22 cellular contexts compared by ENCODE assay signal in genomic region chr3:21912656-21913055, GRCh38.
DNase-seq lines count a peak whose midpoint lies in the region; ATAC-seq and TF ChIP-seq lines count a peak whose summit lies in the region.
"Had no signal": no experiment of that assay in that cellular context is flagged by ENCODE, and none has a peak within 500 bp of the region (broad histone marks: within the 10 kb centered on the region; RNA-seq: fewer than 3 reads in every experiment).

No MANE protein-coding gene starts in this region.

- peak; percentile 7 for DNase-seq in HFFc6
- peak; percentile 71 for DNase-seq in astrocyte of the spinal cord (ENCODE audit: low read depth, low spot score)
- DNase-seq in fibroblast of pulmonary artery (ENCODE audit: low read depth) = peak; percentile 72
- peak; percentile 64 for DNase-seq in skeletal muscle cell (ENCODE audit: low read depth)
- no peak for DNase-seq in right lobe of liver
- DNase-seq in NOMO-1 treated with dmso at 0.1 percent for 144 hours (lab: John Stamatoyannopoulos, UW; ENCODE audit: unreplicated experiment) = no peak
- DNase-seq in activated gamma-delta T cell (lab: John Stamatoyannopoulos, UW) = no peak
- DNase-seq in T1000 (lab: John Stamatoyannopoulos, UW) = no peak
- DNase-seq: CD4-positive, CD25-positive, alpha-beta regulatory T cell; H7; KBM-7; NCI-H1092 treated with DMSO at 0.1 percent for 48 hours; NCI-H2029 treated with DMSO at 0.1 percent for 48 hours; NCI-H2171; NCI-H345; NCI-H524 treated with DMSO at 0.1 percent for 48 hours; OCI-M1; SJCRH30 had no signal

- H3K4me3 Mint-ChIP-seq in HFFc6 = no peak overlapping the region
- H3K4me3 Mint-ChIP-seq: CD4-positive, CD25-positive, alpha-beta regulatory T cell had no signal

- no peaks in the 10 kb centered on the region for H3K9me3 Mint-ChIP-seq in HFFc6

- no peaks in the 10 kb centered on the region for H3K4me1 ChIP-seq in right lobe of liver
- H3K4me1 ChIP-seq: A549 had no signal

- no peaks in the 10 kb centered on the region for H3K36me3 Mint-ChIP-seq in HFFc6 (ENCODE audit: low read depth)
- H3K36me3 Mint-ChIP-seq: CD4-positive, CD25-positive, alpha-beta regulatory T cell had no signal

- no peak overlapping the region for H3K27ac Mint-ChIP-seq in HFFc6
- H3K27ac Mint-ChIP-seq: CD4-positive, CD25-positive, alpha-beta regulatory T cell had no signal

- H3K4me3 ChIP-seq in astrocyte of the spinal cord (ENCODE audit: low read depth, low read length) (no peak overlapping the region), fibroblast of pulmonary artery (replicated peaks; ENCODE audit: low read depth, low read length) (no peak overlapping the region), skeletal muscle cell (ENCODE audit: low read depth, low read length) (no peak overlapping the region), right lobe of liver (no peak overlapping the region)
- H3K4me3 ChIP-seq: A549, GM12878, SJCRH30 had no signal

- no peaks in the 10 kb centered on the region for H3K27me3 ChIP-seq in right lobe of liver
- H3K27me3 ChIP-seq: SJCRH30 had no signal

- peaks cover 19% of the 10 kb centered on the region; the same call in 1 of the 2 replicates for H3K4me1 Mint-ChIP-seq in HFFc6 (ENCODE audit: low read depth)

- TF ChIP-seq CTCF in HFFc6 (IDR thresholded peaks at IDR 0.05) (no peak), astrocyte of the spinal cord (IDR thresholded peaks at IDR 0.05; ENCODE audit: low read depth, low read length) (no peak), fibroblast of pulmonary artery (IDR thresholded peaks at IDR 0.05; ENCODE audit: low read length, missing control alignments) (no peak), right lobe of liver (IDR thresholded peaks at IDR 0.05) (no peak)

- intact Hi-C loops in right lobe of liver (cut with DNase I) = no loop called here

- no peaks in the 10 kb centered on the region for H3K36me3 ChIP-seq in right lobe of liver
- H3K36me3 ChIP-seq: SJCRH30 had no signal

- no peak overlapping the region for H3K27ac ChIP-seq in right lobe of liver
- H3K27ac ChIP-seq: A549, HL-60, SJCRH30 had no signal

- in situ Hi-C loops in astrocyte of the spinal cord (cut with HindIII; ENCODE audit: low sequenced_read_pairs) = no loop called here

- ATAC-seq in right lobe of liver = no peak
- ATAC-seq: A549, GM12878, HepG2 had no signal

- no peaks in the 10 kb centered on the region; the same call in 1 of the 2 replicates for H3K27me3 Mint-ChIP-seq in HFFc6 (ENCODE audit: insufficient read depth)
- H3K27me3 Mint-ChIP-seq: CD4-positive, CD25-positive, alpha-beta regulatory T cell had no signal

- no peak for TF ChIP-seq POLR2A in right lobe of liver (IDR thresholded peaks at IDR 0.05)

- no peaks in the 10 kb centered on the region for H3K9me3 ChIP-seq in right lobe of liver
- H3K9me3 ChIP-seq: A549, SJCRH30 had no signal

- WGBS in right lobe of liver (ENCODE audit: insufficient coverage, low coverage, low lambda C conversion rate, missing lambda C conversion rate) = 44% methylated on average over 2 of the region's 2 CpGs

Comparison
In these comparisons a context has a peak if more than half of its experiments do, and no peak if none do; other contexts are left out.
1. DNase-seq: peak in HFFc6 (single experiment), astrocyte of the spinal cord (single experiment), fibroblast of pulmonary artery (single experiment) and skeletal muscle cell (single experiment); none in right lobe of liver (0 of 3), NOMO-1 treated with dmso at 0.1 percent for 144 hours (single experiment), activated gamma-delta T cell (single experiment) and T1000 (single experiment).